Comparison of ENCODE assay signal across 8 cellular contexts in the genomic region with DNA sequence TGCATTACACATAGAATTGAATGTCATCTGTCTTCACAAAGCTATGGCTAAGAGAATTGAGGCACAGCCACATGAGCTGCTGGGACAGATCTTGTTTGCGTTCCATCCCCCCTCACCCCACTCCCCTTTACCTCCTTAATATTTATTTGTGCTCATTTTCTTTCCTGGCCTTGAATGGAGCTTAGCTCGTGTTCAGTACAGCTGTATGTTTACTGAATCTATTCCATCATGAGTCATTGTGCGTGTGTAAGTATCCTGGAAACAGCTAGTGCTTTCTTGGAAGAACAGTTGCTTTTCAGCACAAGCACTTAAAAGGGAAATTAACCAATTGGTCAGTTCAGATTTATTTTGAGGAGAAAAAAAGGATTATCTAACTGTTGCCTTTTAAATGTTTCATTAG. TPM values are rescaled to one million over a fixed set of nuclear protein-coding genes. Genes with fewer than 3 reads are reported as not detected.
DNase-seq lines count a peak whose midpoint lies in the region; ATAC-seq, FAIRE-seq and TF ChIP-seq lines count a peak whose summit lies in the region.

No MANE protein-coding gene starts in this region.

- peaks cover 0 to 13% of the 10 kb centered on the region in 2 donors for H3K36me3 ChIP-seq in adrenal gland (replicated peaks in 1 of 2)
- H3K36me3 ChIP-seq in Karpas-422 (ENCODE audit: insufficient read depth, low read length): no peaks in the 10 kb centered on the region

- no peak overlapping the region for H3K9ac ChIP-seq in Karpas-422 (ENCODE audit: low read length)

- no peak for TF ChIP-seq RAD21 in A549 (conservative IDR thresholded peaks at IDR 0.05 in 1 of 2, IDR thresholded peaks at IDR 0.05 in 1 of 2)

- peak; percentile 43 to 58; a peak in 2 of 6 replicates for ATAC-seq in A549

- H4K20me1 ChIP-seq in Karpas-422 (ENCODE audit: insufficient read depth, low read depth, low read length): no peaks in the 10 kb centered on the region

- TF ChIP-seq POLR2A in A549 (IDR thresholded peaks at IDR 0.05; ENCODE audit: low read length): no peak
- peak in 1 of 2 donors; percentile 19 for TF ChIP-seq POLR2A in adrenal gland (IDR thresholded peaks at IDR 0.05)

- TF ChIP-seq CTCF in A549 (IDR thresholded peaks at IDR 0.05) (no peak), adrenal gland (IDR thresholded peaks at IDR 0.05) (no peak), coronary artery (IDR thresholded peaks at IDR 0.05) (no peak)

- no peaks in the 10 kb centered on the region for H3K79me2 ChIP-seq in Karpas-422 (ENCODE audit: low read length)

- H3K27me3 ChIP-seq in adrenal gland: no peaks in the 10 kb centered on the region
- H3K27me3 ChIP-seq in Karpas-422 (ENCODE audit: low read length): no peaks in the 10 kb centered on the region

- no peak for TF ChIP-seq EP300 in A549 (IDR thresholded peaks at IDR 0.05)

- H3K4me1 ChIP-seq in A549 (no peaks in the 10 kb centered on the region), adrenal gland (replicated peaks in 1 of 2) (peaks cover 20 to 37% of the 10 kb centered on the region in 2 donors), Karpas-422 (ENCODE audit: low read length) (peaks cover 15% of the 10 kb centered on the region)

- POLR2A ChIA-PET in A549 (lab: Yijun Ruan, JAX): interaction anchor here (0.7 kb wide), 1 partner anchor 66 kb away, joined by 3 read pairs; no protein-coding TSS in a partner anchor

- DNase-seq in A549 (ENCODE audit: low read depth in 1 of 2, low spot score in 1 of 2) (peak in 1 of 2 experiments; percentile 49), NCI-H1694 (lab: John Stamatoyannopoulos, UW) (peak; percentile 82), adrenal gland (peak in 2 of 7 donors; percentile 42 to 56), kidney glomerular epithelial cell (lab: John Stamatoyannopoulos, UW) (peak; percentile 18), Karpas-422 (no peak), coronary artery (ENCODE audit: low spot score) (no peak), activated T-cell treated with anti-CD3 and anti-CD28 coated beads for 4 hours (no peak)
- no peak for DNase-seq in activated CD8-positive, alpha-beta memory T cell treated with anti-CD3 and anti-CD28 coated beads, Interleukin-2, amount 50 U/mL, for 48 hours

- H2AFZ ChIP-seq in Karpas-422 (ENCODE audit: low read length): no peak overlapping the region

- H3K9me3 ChIP-seq in A549: no peaks in the 10 kb centered on the region
- H3K9me3 ChIP-seq in adrenal gland (replicated peaks in 1 of 3): no peaks in the 10 kb centered on the region
- H3K9me3 ChIP-seq in Karpas-422 (ENCODE audit: low read length): no peaks in the 10 kb centered on the region

- intact Hi-C loops in adrenal gland (cut with DNase I): no loop called here

- WGBS in A549 (ENCODE audit: missing lambda C conversion rate): 10% methylated on average over 3 of the region's 3 CpGs
- WGBS in adrenal gland, 4 donors: 12 to 22% (median 16%) methylated on average over 3 of the region's 3 CpGs

- H3K9me2 ChIP-seq in Karpas-422 (replicated peaks; ENCODE audit: insufficient read depth, low read length): no peaks in the 10 kb centered on the region

- no peak overlapping the region for H3K27ac ChIP-seq in A549
- peak overlapping the region in 4 of 5 donors; percentile 34 to 81 (median 65) for H3K27ac ChIP-seq in adrenal gland
- H3K27ac ChIP-seq in Karpas-422 (ENCODE audit: low read length): no peak overlapping the region
- no peak overlapping the region for H3K27ac ChIP-seq in coronary artery

- H3K4me3 ChIP-seq in A549 (no peak overlapping the region), adrenal gland (no peak overlapping the region), Karpas-422 (ENCODE audit: low read length) (no peak overlapping the region), coronary artery (no peak overlapping the region)

- CTCF ChIA-PET in A549 (lab: Yijun Ruan, JAX): no interaction called here

- H3K4me2 ChIP-seq in A549 (no peak overlapping the region), Karpas-422 (ENCODE audit: low read depth, low read length, poor library complexity, severe bottlenecking) (no peak overlapping the region)

- no peak for FAIRE-seq in A549 (lab: Jason Lieb, UNC)

TF ChIP-seq in A549, 52 proteins besides CTCF, POLR2A, EP300 and RAD21:
- no peak for TF ChIP-seq MAZ (IDR thresholded peaks at IDR 0.05; ENCODE audit: borderline replicate concordance, low read depth, low read length)
- no peak for TF ChIP-seq CBX2 (IDR thresholded peaks at IDR 0.05; ENCODE audit: borderline replicate concordance, low read depth)
- no peak for TF ChIP-seq TFCP2L1 (CRISPR knock-in tag; IDR thresholded peaks at IDR 0.05)
- TF ChIP-seq EHF (CRISPR knock-in tag; IDR thresholded peaks at IDR 0.05): no peak
- TF ChIP-seq, protein P1, sequence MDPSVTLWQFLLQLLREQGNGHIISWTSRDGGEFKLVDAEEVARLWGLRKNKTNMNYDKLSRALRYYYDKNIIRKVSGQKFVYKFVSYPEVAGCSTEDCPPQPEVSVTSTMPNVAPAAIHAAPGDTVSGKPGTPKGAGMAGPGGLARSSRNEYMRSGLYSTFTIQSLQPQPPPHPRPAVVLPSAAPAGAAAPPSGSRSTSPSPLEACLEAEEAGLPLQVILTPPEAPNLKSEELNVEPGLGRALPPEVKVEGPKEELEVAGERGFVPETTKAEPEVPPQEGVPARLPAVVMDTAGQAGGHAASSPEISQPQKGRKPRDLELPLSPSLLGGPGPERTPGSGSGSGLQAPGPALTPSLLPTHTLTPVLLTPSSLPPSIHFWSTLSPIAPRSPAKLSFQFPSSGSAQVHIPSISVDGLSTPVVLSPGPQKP (IDR thresholded peaks at IDR 0.05; ENCODE audit: low read depth, low read length): no peak
- no peak for TF ChIP-seq ZFP36 (IDR thresholded peaks at IDR 0.05; ENCODE audit: borderline replicate concordance, partially characterized antibody)
- no peak for TF ChIP-seq CEBPB (IDR thresholded peaks at IDR 0.05)
- TF ChIP-seq SREBF2 (IDR thresholded peaks at IDR 0.05): no peak
- no peak for TF ChIP-seq FOXS1 (CRISPR knock-in tag; IDR thresholded peaks at IDR 0.05)
- TF ChIP-seq PHF8 (IDR thresholded peaks at IDR 0.05; ENCODE audit: borderline replicate concordance, low read depth): no peak
- TF ChIP-seq, protein P2, sequence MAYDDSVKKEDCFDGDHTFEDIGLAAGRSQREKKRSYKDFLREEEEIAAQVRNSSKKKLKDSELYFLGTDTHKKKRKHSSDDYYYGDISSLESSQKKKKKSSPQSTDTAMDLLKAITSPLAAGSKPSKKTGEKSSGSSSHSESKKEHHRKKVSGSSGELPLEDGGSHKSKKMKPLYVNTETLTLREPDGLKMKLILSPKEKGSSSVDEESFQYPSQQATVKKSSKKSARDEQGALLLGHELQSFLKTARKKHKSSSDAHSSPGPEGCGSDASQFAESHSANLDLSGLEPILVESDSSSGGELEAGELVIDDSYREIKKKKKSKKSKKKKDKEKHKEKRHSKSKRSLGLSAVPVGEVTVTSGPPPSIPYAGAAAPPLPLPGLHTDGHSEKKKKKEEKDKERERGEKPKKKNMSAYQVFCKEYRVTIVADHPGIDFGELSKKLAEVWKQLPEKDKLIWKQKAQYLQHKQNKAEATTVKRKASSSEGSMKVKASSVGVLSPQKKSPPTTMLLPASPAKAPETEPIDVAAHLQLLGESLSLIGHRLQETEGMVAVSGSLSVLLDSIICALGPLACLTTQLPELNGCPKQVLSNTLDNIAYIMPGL (CRISPR knock-in tag; IDR thresholded peaks at IDR 0.05; ENCODE audit: borderline replicate concordance): no peak
- TF ChIP-seq, protein P3, sequence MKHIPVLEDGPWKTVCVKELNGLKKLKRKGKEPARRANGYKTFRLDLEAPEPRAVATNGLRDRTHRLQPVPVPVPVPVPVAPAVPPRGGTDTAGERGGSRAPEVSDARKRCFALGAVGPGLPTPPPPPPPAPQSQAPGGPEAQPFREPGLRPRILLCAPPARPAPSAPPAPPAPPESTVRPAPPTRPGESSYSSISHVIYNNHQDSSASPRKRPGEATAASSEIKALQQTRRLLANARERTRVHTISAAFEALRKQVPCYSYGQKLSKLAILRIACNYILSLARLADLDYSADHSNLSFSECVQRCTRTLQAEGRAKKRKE (CRISPR knock-in tag; IDR thresholded peaks at IDR 0.05; ENCODE audit: low read depth): no peak
- no peak for TF ChIP-seq CHD2 (IDR thresholded peaks at IDR 0.05; ENCODE audit: low read length, partially characterized antibody)
- TF ChIP-seq, protein P4, sequence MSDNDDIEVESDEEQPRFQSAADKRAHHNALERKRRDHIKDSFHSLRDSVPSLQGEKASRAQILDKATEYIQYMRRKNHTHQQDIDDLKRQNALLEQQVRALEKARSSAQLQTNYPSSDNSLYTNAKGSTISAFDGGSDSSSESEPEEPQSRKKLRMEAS (IDR thresholded peaks at IDR 0.05): no peak
- TF ChIP-seq, protein P5, sequence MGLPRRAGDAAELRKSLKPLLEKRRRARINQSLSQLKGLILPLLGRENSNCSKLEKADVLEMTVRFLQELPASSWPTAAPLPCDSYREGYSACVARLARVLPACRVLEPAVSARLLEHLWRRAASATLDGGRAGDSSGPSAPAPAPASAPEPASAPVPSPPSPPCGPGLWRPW (IDR thresholded peaks at IDR 0.05): no peak
- TF ChIP-seq HOXB13 (CRISPR knock-in tag; IDR thresholded peaks at IDR 0.05; ENCODE audit: low read depth): no peak
- TF ChIP-seq ESRRA (IDR thresholded peaks at IDR 0.05; ENCODE audit: borderline replicate concordance, low read length): no peak
- no peak for TF ChIP-seq BHLHE40 (IDR thresholded peaks at IDR 0.05; ENCODE audit: low read depth, low read length)
- TF ChIP-seq TP53 (CRISPR knock-in tag; IDR thresholded peaks at IDR 0.05): no peak

RNA-seq across cellular contexts. Expression of a gene that starts 14.7 kb away (rescaled TPM):
- polyA plus RNA-seq in A549 (2011; rRNA removed) (0.01 and 0.06 TPM in 2 replicates), A549 (2017; fragmentation: RNase III; extraction: RNeasy Plus Mini Kit Qiagen cat#74134 plus additional on column Dnase treatment) (0.01 to 0.03 TPM in 2 of 3 replicates, not detected in the other), adrenal gland (10 to 100 TPM in 1 of 3 donors, 1 to 10 TPM in 2; 2.6 to 13.5 (median 6.8) TPM)
- 0.01 TPM in 2 replicates for polyA plus RNA-seq in A549 (2012; cell fraction: cytosol; rRNA removed)
- 0.02 and 0.04 TPM in 2 replicates for polyA plus RNA-seq in A549 (2012; cell fraction: nucleus; rRNA removed)
- polyA minus RNA-seq in A549 (2011; rRNA and poly(A)+ RNA removed): 0.12 and 1.0 TPM in 2 replicates
- 10 to 100 TPM; 16.1 to 91.7 (median 34.5) TPM for total RNA-seq in adrenal gland
- 0.25 and 0.41 TPM in 2 replicates for total RNA-seq in Karpas-422 (2014; rRNA removed; shearing (Covaris generic); ENCODE audit: low replicate concordance)

Comparison
In these comparisons a context has a peak if more than half of its experiments do, and no peak if none do; other contexts are left out.
1. DNase-seq: peak in NCI-H1694 (single experiment) and kidney glomerular epithelial cell (single experiment); none in Karpas-422 (single experiment), activated CD8-positive, alpha-beta memory T cell treated with anti-CD3 and anti-CD28 coated beads, Interleukin-2, amount 50 U/mL, for 48 hours (single experiment), coronary artery (single experiment) and activated T-cell treated with anti-CD3 and anti-CD28 coated beads for 4 hours (single experiment).
2. H3K27ac ChIP-seq: peak in adrenal gland (4 of 5); none in A549 (0 of 2), Karpas-422 (single experiment) and coronary artery (0 of 2).
3. RNA of a gene that starts 14.7 kb away (total RNA-seq): 16.1 to 91.7 TPM in adrenal gland; 0.25 to 0.41 TPM in Karpas-422; every median in the first group is over 10 times any median in the second.